10 cellular contexts compared by ENCODE assay signal in the genomic region with DNA sequence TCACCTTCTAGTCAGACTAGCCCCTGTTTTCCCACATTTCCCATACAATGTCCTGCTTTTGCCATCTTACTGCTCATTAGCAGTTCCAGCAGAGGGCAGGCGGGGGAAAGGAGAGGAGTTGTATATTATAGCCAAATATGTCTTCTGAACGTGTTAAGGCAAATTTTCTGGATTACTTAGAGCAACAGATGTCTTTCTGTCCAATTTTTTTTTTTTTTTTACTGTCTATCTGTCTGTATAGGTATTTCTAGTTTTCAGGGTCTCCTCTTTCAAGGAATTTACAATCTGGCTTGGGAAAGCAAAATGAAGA. TPM values are rescaled to one million over a fixed set of nuclear protein-coding genes. Genes with fewer than 3 reads are reported as not detected.
A peak's percentile ranks its signal among the peaks of the same experiment; 100 is the strongest.
DNase-seq lines count a peak whose midpoint lies in the region; ATAC-seq, FAIRE-seq and TF ChIP-seq lines count a peak whose summit lies in the region.
"Had no signal": no experiment of that assay in that cellular context is flagged by ENCODE, and none has a peak within 500 bp of the region (broad histone marks: within the 10 kb centered on the region; RNA-seq: fewer than 3 reads in every experiment).

No MANE protein-coding gene starts in this region.

- no peaks in the 10 kb centered on the region for H3K4me1 Mint-ChIP-seq in WTC11
- H3K4me1 Mint-ChIP-seq: CD4-positive, CD25-positive, alpha-beta regulatory T cell had no signal

- H3K4me3 ChIP-seq in HepG2 (replicated peaks in 1 of 3; ENCODE audit: insufficient read depth in 1 of 3, low read depth in 2 of 3, low read length in 3 of 3) (no peak overlapping the region), right lobe of liver (no peak overlapping the region), uterus (no peak overlapping the region)
- H3K4me3 ChIP-seq: ovary had no signal

- H3K27me3 Mint-ChIP-seq in WTC11 (ENCODE audit: low read depth), result no peaks in the 10 kb centered on the region
- H3K27me3 Mint-ChIP-seq: CD4-positive, CD25-positive, alpha-beta regulatory T cell had no signal

- TF ChIP-seq CTCF in HepG2 (CRISPR knock-in tag; IDR thresholded peaks at IDR 0.05), result peak; percentile 36
- no peak for TF ChIP-seq CTCF in right lobe of liver (IDR thresholded peaks at IDR 0.05)
- no peak for TF ChIP-seq CTCF in WTC11 (IDR thresholded peaks at IDR 0.05)
- TF ChIP-seq CTCF in uterus (IDR thresholded peaks at IDR 0.05), result peak; percentile 18 to 40 (median 37)

- H3K4me1 ChIP-seq in HepG2 (ENCODE audit: insufficient read depth, low read length), result peaks cover 16% of the 10 kb centered on the region
- H3K4me1 ChIP-seq in right lobe of liver, result no peaks in the 10 kb centered on the region
- no peaks in the 10 kb centered on the region for H3K4me1 ChIP-seq in uterus

- no peak overlapping the region for H3K4me3 Mint-ChIP-seq in WTC11
- H3K4me3 Mint-ChIP-seq: CD4-positive, CD25-positive, alpha-beta regulatory T cell had no signal

- H3K36me3 ChIP-seq in HepG2 (replicated peaks in 1 of 2; ENCODE audit: control insufficient read depth in 1 of 2, insufficient read depth in 2 of 2, low read length in 2 of 2) (no peaks in the 10 kb centered on the region), right lobe of liver (no peaks in the 10 kb centered on the region), uterus (no peaks in the 10 kb centered on the region)
- H3K36me3 ChIP-seq: ovary had no signal

- TF ChIP-seq EP300 in HepG2 (IDR thresholded peaks at IDR 0.05; ENCODE audit: low read depth in 2 of 2, low read length in 2 of 2), result no peak
- no peak for TF ChIP-seq EP300 in HepG2 (CRISPR knock-in tag; IDR thresholded peaks at IDR 0.05; ENCODE audit: borderline replicate concordance)

- TF ChIP-seq POLR2A in HepG2 (IDR thresholded peaks at IDR 0.05; ENCODE audit: insufficient read depth in 1 of 2, low read depth in 2 of 2, low read length in 2 of 2), result no peak
- no peak for TF ChIP-seq POLR2A in right lobe of liver (IDR thresholded peaks at IDR 0.05)
- no peak for TF ChIP-seq POLR2A in uterus (IDR thresholded peaks at IDR 0.05)

- no peaks in the 10 kb centered on the region for H3K36me3 Mint-ChIP-seq in WTC11
- H3K36me3 Mint-ChIP-seq: CD4-positive, CD25-positive, alpha-beta regulatory T cell had no signal

- no peaks in the 10 kb centered on the region for H4K20me1 ChIP-seq in HepG2 (ENCODE audit: insufficient read depth, low read length)

- H2AFZ ChIP-seq in HepG2 (ENCODE audit: low read length), result no peak overlapping the region

- ATAC-seq in HepG2 (peak; percentile 72), right lobe of liver (no peak), WTC11 (peak; percentile 59; the same call in 1 of the 2 replicates), left ventricle myocardium superior (peak; percentile 62), HG02623 (IDR thresholded peaks at IDR 0.05; ENCODE audit: unreplicated experiment) (no peak)

- H3K4me2 ChIP-seq in HepG2 (ENCODE audit: low read depth, low read length), result no peak overlapping the region

- H3K27me3 ChIP-seq in HepG2 (ENCODE audit: control insufficient read depth in 1 of 2, insufficient read depth in 2 of 2, low read length in 2 of 2) (no peaks in the 10 kb centered on the region), right lobe of liver (no peaks in the 10 kb centered on the region), uterus (no peaks in the 10 kb centered on the region)
- H3K27me3 ChIP-seq: ovary had no signal

- intact Hi-C loops in HepG2 (cut with micrococcal nuclease; ENCODE audit: unreplicated experiment), result no loop called here
- intact Hi-C loops in right lobe of liver (cut with DNase I), result no loop called here
- intact Hi-C loops in left ventricle myocardium superior (cut with micrococcal nuclease), result loop anchor here (10.0 kb wide), 1 partner anchor 200 kb away; no protein-coding TSS in a partner anchor
- intact Hi-C loops in uterus (cut with DNase I; ENCODE audit: low total_unique reads), result no loop called here

- H3K79me2 ChIP-seq in HepG2 (ENCODE audit: insufficient read depth, low read length), result no peaks in the 10 kb centered on the region

- no peak overlapping the region for H3K9ac ChIP-seq in HepG2 (ENCODE audit: insufficient read depth, low read depth, low read length)

- no peak overlapping the region for H3K27ac ChIP-seq in HepG2 (ENCODE audit: extremely low read length, insufficient read depth, low read length)
- H3K27ac ChIP-seq in right lobe of liver, result no peak overlapping the region
- H3K27ac ChIP-seq in uterus, result no peak overlapping the region
- H3K27ac ChIP-seq: ovary had no signal

- BruUV-seq in HepG2 (replicated peaks; lab: Mats Ljungman, UMichigan), result no TSS peak

- peak; percentile 11 for DNase-seq in HepG2 (ENCODE audit: low spot score)
- DNase-seq in right lobe of liver, result no peak
- no peak for DNase-seq in WTC11 (ENCODE audit: low spot score)
- DNase-seq in left ventricle myocardium superior, result no peak
- peak; percentile 23 to 55 for DNase-seq in uterus
- no peak for DNase-seq in NCI-H524 treated with DMSO at 0.1 percent for 48 hours (lab: John Stamatoyannopoulos, UW)
- DNase-seq in frontal cortex (ENCODE audit: low spot score in 2 of 2), result no peak
- DNase-seq: CD4-positive, CD25-positive, alpha-beta regulatory T cell had no signal

- no peak for FAIRE-seq in HepG2 (lab: Jason Lieb, UNC)
- FAIRE-seq in frontal cortex (lab: Jason Lieb, UNC), result no peak

- TF ChIP-seq RAD21 in HepG2 (CRISPR knock-in tag; IDR thresholded peaks at IDR 0.05), result no peak

- H3K27ac Mint-ChIP-seq in WTC11, result no peak overlapping the region
- H3K27ac Mint-ChIP-seq: CD4-positive, CD25-positive, alpha-beta regulatory T cell had no signal

- CTCF ChIA-PET in HepG2 (lab: Yijun Ruan, JAX; ENCODE audit: low intra/inter-chr PET ratio, low total read pairs) (no interaction called here), WTC11 (lab: Charles Lee) (interaction anchor here (1.6 to 2.0 kb wide), 2 partner anchors 86 to 187 kb away, joined by 6 to 7 read pairs; a partner anchor contains a TSS)

- WGBS in HepG2 (ENCODE audit: low lambda C conversion rate), result 22% methylated on average over 2 of the region's 2 CpGs
- WGBS in right lobe of liver (ENCODE audit: insufficient coverage, low coverage, low lambda C conversion rate, missing lambda C conversion rate), result 78% methylated on average over 2 of the region's 2 CpGs

- POLR2A ChIA-PET in HepG2 (lab: Yijun Ruan, JAX), result no interaction called here
- POLR2A ChIA-PET in WTC11 (lab: Charles Lee), result no interaction called here

- in situ Hi-C loops in HepG2 (cut with HindIII; ENCODE audit: extremely low pct_ligation_motif_present, low pct_unique_long_range_greater_than_20kb), result no loop called here

- H3K9me3 ChIP-seq in HepG2 (ENCODE audit: low read length) (no peaks in the 10 kb centered on the region), right lobe of liver (no peaks in the 10 kb centered on the region), uterus (no peaks in the 10 kb centered on the region)
- H3K9me3 ChIP-seq: ovary had no signal

- H3K9me3 Mint-ChIP-seq in WTC11, result no peaks in the 10 kb centered on the region

TF ChIP-seq in HepG2, 621 proteins besides CTCF, POLR2A, EP300 and RAD21:
- no peak for TF ChIP-seq SOX6 (IDR thresholded peaks at IDR 0.05)
- TF ChIP-seq SOX6 (CRISPR knock-in tag; IDR thresholded peaks at IDR 0.05), result no peak
- TF ChIP-seq STAG1 (CRISPR knock-in tag; IDR thresholded peaks at IDR 0.05), result peak; percentile 47
- TF ChIP-seq MZF1 (CRISPR knock-in tag; IDR thresholded peaks at IDR 0.05; ENCODE audit: borderline replicate concordance), result no peak
- no peak for TF ChIP-seq ZNF678 (CRISPR knock-in tag; IDR thresholded peaks at IDR 0.05)
- TF ChIP-seq SMC3 (IDR thresholded peaks at IDR 0.05; ENCODE audit: low read length), result peak; percentile 3; the same call in 1 of the 2 replicates

TF ChIP-seq in WTC11, 78 proteins besides CTCF, POLR2A, EP300 and RAD21 (continues in another document):
- TF ChIP-seq, protein P1, sequence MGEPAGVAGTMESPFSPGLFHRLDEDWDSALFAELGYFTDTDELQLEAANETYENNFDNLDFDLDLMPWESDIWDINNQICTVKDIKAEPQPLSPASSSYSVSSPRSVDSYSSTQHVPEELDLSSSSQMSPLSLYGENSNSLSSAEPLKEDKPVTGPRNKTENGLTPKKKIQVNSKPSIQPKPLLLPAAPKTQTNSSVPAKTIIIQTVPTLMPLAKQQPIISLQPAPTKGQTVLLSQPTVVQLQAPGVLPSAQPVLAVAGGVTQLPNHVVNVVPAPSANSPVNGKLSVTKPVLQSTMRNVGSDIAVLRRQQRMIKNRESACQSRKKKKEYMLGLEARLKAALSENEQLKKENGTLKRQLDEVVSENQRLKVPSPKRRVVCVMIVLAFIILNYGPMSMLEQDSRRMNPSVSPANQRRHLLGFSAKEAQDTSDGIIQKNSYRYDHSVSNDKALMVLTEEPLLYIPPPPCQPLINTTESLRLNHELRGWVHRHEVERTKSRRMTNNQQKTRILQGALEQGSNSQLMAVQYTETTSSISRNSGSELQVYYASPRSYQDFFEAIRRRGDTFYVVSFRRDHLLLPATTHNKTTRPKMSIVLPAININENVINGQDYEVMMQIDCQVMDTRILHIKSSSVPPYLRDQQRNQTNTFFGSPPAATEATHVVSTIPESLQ (CRISPR knock-in tag; IDR thresholded peaks at IDR 0.05), result no peak

RNA-seq across cellular contexts. Expression of a gene that starts 30.0 kb away (rescaled TPM):
- 39.7 and 50.2 TPM in 2 replicates for total RNA-seq in HepG2 (2016; rRNA removed; fragmentation: Illumina TruSeq; extraction: Trizol)
- 4.1 and 5.5 TPM in 2 replicates for total RNA-seq in HepG2 (2016; cell fraction: cytosol; rRNA removed; fragmentation: Illumina TruSeq; extraction: Trizol; ENCODE audit: low read depth)
- total RNA-seq in HepG2 (2016; cell fraction: insoluble cytoplasmic fraction; rRNA removed; fragmentation: Illumina TruSeq; extraction: Trizol), result 38.6 and 48.4 TPM in 2 replicates
- 23.5 and 24.8 TPM in 2 replicates for total RNA-seq in HepG2 (2016; cell fraction: membrane; rRNA removed; fragmentation: Illumina TruSeq; extraction: Trizol)
- 20.4 and 23.7 TPM in 2 replicates for total RNA-seq in HepG2 (2016; cell fraction: nucleus; rRNA removed; fragmentation: Illumina TruSeq; extraction: Trizol)
- polyA plus RNA-seq in HepG2 (2011; rRNA removed), result 43.4 and 64.4 TPM in 2 replicates
- 29.4 and 40.2 TPM in 2 replicates for polyA plus RNA-seq in HepG2 (2011; cell fraction: cytosol; rRNA removed)
- 12.2 and 12.7 TPM in 2 replicates for polyA plus RNA-seq in HepG2 (2011; cell fraction: nucleus; rRNA removed)
- polyA plus RNA-seq in HepG2 (2012), result 25.2 and 41.5 TPM in 2 replicates
- 3.3 TPM in 2 replicates for polyA plus RNA-seq in HepG2 (2016; cell fraction: cytosol; fragmentation: Illumina TruSeq; extraction: Trizol; ENCODE audit: low read depth)
- 63.1 and 64.3 TPM in 2 replicates for polyA plus RNA-seq in HepG2 (2016; cell fraction: insoluble cytoplasmic fraction; fragmentation: Illumina TruSeq; extraction: Trizol; ENCODE audit: low read depth)
- polyA plus RNA-seq in HepG2 (2016; cell fraction: membrane; fragmentation: Illumina TruSeq; extraction: Trizol; ENCODE audit: low read depth), result 17.3 and 18.8 TPM in 2 replicates
- 29.0 TPM in 2 replicates for polyA plus RNA-seq in HepG2 (2016; cell fraction: nucleus; fragmentation: Illumina TruSeq; extraction: Trizol; ENCODE audit: insufficient read depth, low read depth)
- 12.5 and 50.8 TPM in 2 replicates for polyA minus RNA-seq in HepG2 (2011; rRNA and poly(A)+ RNA removed; ENCODE audit: low replicate concordance)
- 32.4 and 32.9 TPM in 2 replicates for polyA minus RNA-seq in HepG2 (2011; cell fraction: cytosol; rRNA and poly(A)+ RNA removed)
- 29.5 and 32.7 TPM in 2 replicates for polyA minus RNA-seq in HepG2 (2011; cell fraction: nucleus; rRNA and poly(A)+ RNA removed)
- total RNA-seq in right lobe of liver, result 10 to 100 TPM; 54.9 to 94.9 (median 66.2) TPM
- total RNA-seq in WTC11 (2021), result 22.8 to 27.8 TPM (median 27.5 TPM) in 3 replicates
- 4.1 TPM for total RNA-seq in left ventricle myocardium superior
- 10 to 100 TPM; 12.9 to 28.9 (median 18.2) TPM for total RNA-seq in uterus
- total RNA-seq in frontal cortex, result 45.2 TPM
- polyA plus RNA-seq: CD4-positive, CD25-positive, alpha-beta regulatory T cell had no signal

Comparison
In these comparisons a context has a peak if more than half of its experiments do, and no peak if none do; other contexts are left out.
1. ATAC-seq: peak in HepG2 (single experiment), WTC11 (single experiment) and left ventricle myocardium superior (single experiment); none in right lobe of liver (0 of 4) and HG02623 (single experiment).
2. DNase-seq: peak in HepG2 (single experiment) and uterus (2 of 2); none in right lobe of liver (0 of 3), WTC11 (single experiment), left ventricle myocardium superior (single experiment), NCI-H524 treated with DMSO at 0.1 percent for 48 hours (single experiment) and frontal cortex (0 of 2).
3. CTCF ChIP-seq: peak in HepG2 (single experiment) and uterus (4 of 4); none in right lobe of liver (0 of 4) and WTC11 (single experiment).